16 cellular contexts compared by ENCODE assay signal in the genomic region with DNA sequence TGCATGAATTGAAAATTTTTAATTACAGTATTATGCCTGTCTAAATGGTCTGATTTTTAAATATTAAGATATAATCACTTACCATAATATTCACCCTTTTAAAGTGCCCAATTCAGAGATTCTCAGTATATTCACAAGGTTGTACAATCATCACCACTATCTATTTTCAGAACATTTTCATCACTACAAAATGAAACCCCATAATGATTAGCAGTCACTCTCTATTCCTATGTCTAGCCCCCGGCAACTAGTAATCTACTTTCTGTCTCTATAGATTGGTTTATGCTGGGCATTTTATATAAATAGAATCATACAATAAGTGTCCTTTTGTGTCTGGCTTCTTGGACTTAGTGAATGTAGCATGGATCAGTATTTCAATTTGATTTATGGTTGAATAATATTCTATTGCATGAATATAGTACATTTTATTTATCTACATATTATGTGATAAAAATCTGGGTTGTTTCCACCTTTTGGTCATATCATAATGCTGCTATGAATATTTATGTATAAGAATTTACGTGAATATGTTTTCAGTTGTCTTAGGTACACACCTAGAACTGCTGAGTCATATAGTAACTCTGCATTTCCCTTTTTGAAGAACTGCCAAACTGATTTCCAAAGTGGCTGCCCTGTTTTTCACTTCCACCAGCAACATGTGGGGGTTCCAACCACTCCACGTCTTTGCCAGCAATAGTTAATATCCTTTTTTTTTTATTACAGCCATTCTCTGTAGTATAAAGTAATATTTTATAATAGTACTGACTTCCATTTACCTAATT.
A peak's percentile ranks its signal among the peaks of the same experiment; 100 is the strongest.
DNase-seq lines count a peak whose midpoint lies in the region; ATAC-seq and TF ChIP-seq lines count a peak whose summit lies in the region.
"Had no signal": no experiment of that assay in that cellular context is flagged by ENCODE, and none has a peak within 500 bp of the region (broad histone marks: within the 10 kb centered on the region; RNA-seq: fewer than 3 reads in every experiment).

No MANE protein-coding gene starts in this region.

- no peak overlapping the region for H3K4me3 ChIP-seq in mucosa of descending colon
- H3K4me3 ChIP-seq: upper lobe of left lung had no signal

- intact Hi-C loops in mucosa of descending colon (cut with DNase I, micrococcal nuclease) = no loop called here

- no peaks in the 10 kb centered on the region for H3K4me1 ChIP-seq in mucosa of descending colon (ENCODE audit: low read depth)
- H3K4me1 ChIP-seq: upper lobe of left lung had no signal

- no peak overlapping the region for H3K27ac ChIP-seq in RWPE1
- H3K27ac ChIP-seq: upper lobe of left lung had no signal

- CTCF ChIA-PET in RWPE1 (lab: Yijun Ruan, JAX) = no interaction called here

- TF ChIP-seq POLR2A in GM18505 (IDR thresholded peaks at IDR 0.05; ENCODE audit: borderline replicate concordance, extremely low read depth, insufficient read depth, insufficient read length) = no peak

- peak; percentile 85 for ATAC-seq in GM18505 (IDR thresholded peaks at IDR 0.05; ENCODE audit: unreplicated experiment)
- ATAC-seq in GM21447 (IDR thresholded peaks at IDR 0.05; ENCODE audit: unreplicated experiment) = peak; percentile 72
- ATAC-seq in HG03103 (IDR thresholded peaks at IDR 0.05; ENCODE audit: low read depth, unreplicated experiment) = peak; percentile 82
- ATAC-seq in mucosa of descending colon = no peak
- ATAC-seq: activated T-cell treated with anti-CD3 and anti-CD28 coated beads, Interleukin-2, amount 50 U/mL, for 4 hours; left cardiac atrium had no signal

- peak; percentile 6 for DNase-seq in NOMO-1 treated with dmso at 0.1 percent for 144 hours (lab: John Stamatoyannopoulos, UW; ENCODE audit: unreplicated experiment)
- DNase-seq in mucosa of descending colon = no peak
- no peak for DNase-seq in stimulated activated naive CD4-positive, alpha-beta T cell (lab: John Stamatoyannopoulos, UW)
- no peak for DNase-seq in RWPE1 (ENCODE audit: low spot score)
- DNase-seq in cerebellar cortex (ENCODE audit: low spot score) = no peak
- DNase-seq: activated T-cell treated with anti-CD3 and anti-CD28 coated beads, Interleukin-2, amount 50 U/mL, for 4 hours; aorta; glutamatergic neuron; left cardiac atrium; NCI-H2227 treated with DMSO at 0.1 percent for 48 hours; SHP77 treated with DMSO at 0.1 percent for 48 hours; small intestine; upper lobe of left lung had no signal

- no peaks in the 10 kb centered on the region for H3K36me3 ChIP-seq in mucosa of descending colon (ENCODE audit: low read depth)
- H3K36me3 ChIP-seq: upper lobe of left lung had no signal

- no peaks in the 10 kb centered on the region for H3K9me3 ChIP-seq in mucosa of descending colon
- H3K9me3 ChIP-seq: upper lobe of left lung had no signal

- POLR2A ChIA-PET in RWPE1 (lab: Yijun Ruan, JAX; ENCODE audit: low non-redundant PET) = no interaction called here

- TF ChIP-seq CTCF in mucosa of descending colon (IDR thresholded peaks at IDR 0.05) (no peak), RWPE1 (conservative IDR thresholded peaks at IDR 0.05; ENCODE audit: low read depth) (no peak)
